Comparison of ENCODE assay signal across 8 cellular contexts in the genomic region with DNA sequence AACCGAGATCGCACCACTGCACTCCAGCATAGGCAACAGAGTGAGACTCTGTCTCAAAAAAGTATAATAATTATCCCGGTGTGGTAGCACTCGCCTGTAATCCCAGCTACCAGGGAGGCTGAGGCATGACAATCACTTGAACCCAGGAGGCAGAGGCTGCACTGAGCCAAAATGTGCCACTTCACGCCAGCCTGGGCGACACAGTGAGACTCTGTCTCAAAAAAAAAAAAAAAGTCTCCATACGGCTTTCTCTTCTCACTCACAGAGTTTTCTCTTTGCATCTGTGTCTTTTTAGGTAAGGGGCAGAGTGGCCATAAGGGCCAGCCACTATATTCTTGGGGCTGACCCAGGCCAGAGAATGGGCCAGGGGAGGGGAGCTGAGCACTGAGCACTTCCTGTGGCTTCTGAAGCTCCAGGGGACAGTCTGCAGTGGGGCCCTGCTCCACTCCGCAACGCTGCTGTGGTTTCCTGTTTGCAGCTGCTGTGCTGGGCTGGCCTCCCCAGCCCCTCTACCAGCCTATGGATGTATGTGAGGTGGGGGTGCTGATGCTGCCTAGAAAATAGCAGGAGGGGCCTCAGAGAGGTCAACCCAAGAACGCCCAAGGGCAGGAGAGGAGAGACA. TPM values are rescaled to one million over a fixed set of nuclear protein-coding genes. Genes with fewer than 3 reads are reported as not detected.
DNase-seq lines count a peak whose midpoint lies in the region; ATAC-seq, FAIRE-seq and TF ChIP-seq lines count a peak whose summit lies in the region.
"Had no signal": no experiment of that assay in that cellular context is flagged by ENCODE, and none has a peak within 500 bp of the region (broad histone marks: within the 10 kb centered on the region; RNA-seq: fewer than 3 reads in every experiment).

No MANE protein-coding gene starts in this region.

- H3K27ac Mint-ChIP-seq in T-cell = peak overlapping the region; percentile 99 to 100
- peak overlapping the region; percentile 43 for H3K27ac Mint-ChIP-seq in stimulated activated naive B cell treated with anti-CD40 and anti-IgM and Interleukin-4, amounts not matched to agents 10 μg/mL and 1 μg/mL and 100 μg/mL, for 72 hours

- no peaks in the 10 kb centered on the region for H3K27me3 Mint-ChIP-seq in T-cell
- H3K27me3 Mint-ChIP-seq in stimulated activated naive B cell treated with anti-CD40 and anti-IgM and Interleukin-4, amounts not matched to agents 10 μg/mL and 1 μg/mL and 100 μg/mL, for 72 hours = no peaks in the 10 kb centered on the region

- no peak overlapping the region for H3K4me2 ChIP-seq in K562 (ENCODE audit: insufficient read depth, low read length)

- CTCF ChIA-PET in HEK293 (lab: Yijun Ruan, JAX) = interaction anchor here (0.6 to 0.9 kb wide), 2 partner anchors 17 to 19 kb away, joined by 3 to 4 read pairs; no protein-coding TSS in a partner anchor
- CTCF ChIA-PET in T-cell (lab: Charles Lee) = interaction anchor here in 1 of 2 donors (1.0 kb wide), 1 partner anchor 16 kb away, joined by 5 read pairs; a partner anchor contains a TSS
- CTCF ChIA-PET in K562 (lab: Yijun Ruan, JAX; ENCODE audit: low intra/inter-chr PET ratio) = no interaction called here

- peaks cover 51 to 61% (median 59%) of the 10 kb centered on the region in 3 donors for H3K4me1 Mint-ChIP-seq in T-cell
- peaks cover 6 to 9% of the 10 kb centered on the region in 2 donors for H3K4me1 Mint-ChIP-seq in stimulated activated naive B cell treated with anti-CD40 and anti-IgM and Interleukin-4, amounts not matched to agents 10 μg/mL and 1 μg/mL and 100 μg/mL, for 72 hours

- no peaks in the 10 kb centered on the region for H4K20me1 ChIP-seq in K562 (replicated peaks; ENCODE audit: control insufficient read depth, insufficient read depth, low read length)

- H3K27me3 ChIP-seq in K562 (ENCODE audit: control insufficient read depth in 2 of 2, insufficient read depth in 2 of 2, low read length in 2 of 2) = no peaks in the 10 kb centered on the region; a peak in 1 of 5 replicates

- TF ChIP-seq EP300 in K562 (IDR thresholded peaks at IDR 0.05; ENCODE audit: low read length) = no peak

- intact Hi-C loops in K562 (cut with micrococcal nuclease) = no loop called here

- POLR2A ChIA-PET in HEK293 (lab: Yijun Ruan, JAX) (interaction anchor here (0.6 kb wide), 1 partner anchor 964 kb away, joined by 3 read pairs; no protein-coding TSS in a partner anchor), T-cell (lab: Charles Lee) (interaction anchor here (0.6 to 0.7 kb wide), 3 partner anchors 16 to 677 kb away, joined by 3 to 10 read pairs (median 8); a partner anchor contains a TSS), K562 (lab: Yijun Ruan, JAX) (no interaction called here)

- in situ Hi-C loops in K562 (cut with MboI) = no loop called here

- no peak for TF ChIP-seq POLR2A in K562 (conservative IDR thresholded peaks at IDR 0.05)

- WGBS in K562 (ENCODE audit: insufficient coverage, low coverage, missing lambda C conversion rate) = 49% methylated on average over 10 of the region's 10 CpGs

- peak; percentile 87 to 97 (median 92) for ATAC-seq in T-cell (replicated peaks in 1 of 4)
- ATAC-seq in K562 = peak; percentile 34; the same call in 1 of the 3 replicates
- ATAC-seq in stimulated activated naive B cell treated with anti-CD40 and anti-IgM and Interleukin-4, amounts not matched to agents 10 μg/mL and 1 μg/mL and 100 μg/mL, for 72 hours (replicated peaks) = peak; percentile 83 to 92

- H3K79me2 ChIP-seq in K562 (ENCODE audit: control insufficient read depth, insufficient read depth, low read length) = no peaks in the 10 kb centered on the region

- TF ChIP-seq CTCF in HEK293 (tag by site-specific recombination; IDR thresholded peaks at IDR 0.05) = no peak
- no peak for TF ChIP-seq CTCF in K562 (IDR thresholded peaks at IDR 0.05 in 2 of 3, conservative IDR thresholded peaks at IDR 0.05 in 1 of 3; ENCODE audit: insufficient read depth in 2 of 3, low read depth in 1 of 3, low read length in 3 of 3)

- BruUV-seq in K562 (replicated peaks; lab: Mats Ljungman, UMichigan) = no TSS peak

- H3K36me3 Mint-ChIP-seq in T-cell = peaks cover 54% of the 10 kb centered on the region
- no peaks in the 10 kb centered on the region for H3K36me3 Mint-ChIP-seq in stimulated activated naive B cell treated with anti-CD40 and anti-IgM and Interleukin-4, amounts not matched to agents 10 μg/mL and 1 μg/mL and 100 μg/mL, for 72 hours

- no peaks in the 10 kb centered on the region for H3K4me1 ChIP-seq in HEK293 (ENCODE audit: control insufficient read depth, insufficient read depth, low read length)
- H3K4me1 ChIP-seq in K562 (replicated peaks in 1 of 2; ENCODE audit: control insufficient read depth in 2 of 2, insufficient read depth in 2 of 2, low read length in 2 of 2) = peaks cover 0 to 3% of the 10 kb centered on the region in 2 experiments; a peak in 1 of 5 replicates

- H3K27ac ChIP-seq in HEK293 (ENCODE audit: extremely low read depth, low read depth, low read length) (no peak overlapping the region), K562 (ENCODE audit: extremely low read depth, low read depth, low read length) (no peak overlapping the region)

- no peak overlapping the region for H2AFZ ChIP-seq in K562 (ENCODE audit: low read depth, low read length)

- TF ChIP-seq RAD21 in K562 (CRISPR knock-in tag; conservative IDR thresholded peaks at IDR 0.05 in 1 of 2, IDR thresholded peaks at IDR 0.05 in 1 of 2) = no peak

- H3K9me3 ChIP-seq in HEK293 (ENCODE audit: control insufficient read depth, insufficient read depth, low read depth, low read length) (no peaks in the 10 kb centered on the region), K562 (replicated peaks; ENCODE audit: control insufficient read depth, insufficient read depth, low read depth, low read length) (no peaks in the 10 kb centered on the region)

- no peak for FAIRE-seq in K562 (lab: Jason Lieb, UNC)

- no peak overlapping the region for H3K4me3 ChIP-seq in HEK293 (ENCODE audit: low read depth, low read length)
- H3K4me3 ChIP-seq in K562 = no peak overlapping the region

- peak overlapping the region in 1 of 2 experiments; percentile 58; a peak in 2 of 4 replicates for H3K9ac ChIP-seq in K562 (ENCODE audit: insufficient read depth in 1 of 2, low read depth in 2 of 2, low read length in 2 of 2)

- H3K9me1 ChIP-seq in K562 (ENCODE audit: control insufficient read depth, insufficient read depth, low read length) = no peaks in the 10 kb centered on the region

- H3K4me3 Mint-ChIP-seq in T-cell = peak overlapping the region; percentile 73 to 84 (median 78)
- H3K4me3 Mint-ChIP-seq in stimulated activated naive B cell treated with anti-CD40 and anti-IgM and Interleukin-4, amounts not matched to agents 10 μg/mL and 1 μg/mL and 100 μg/mL, for 72 hours = no peak overlapping the region

- H3K36me3 ChIP-seq in HEK293 (ENCODE audit: control insufficient read depth in 2 of 2, insufficient read depth in 1 of 2, low read length in 2 of 2) (no peaks in the 10 kb centered on the region), K562 (ENCODE audit: control insufficient read depth, insufficient read depth, low read length) (no peaks in the 10 kb centered on the region)

- DNase-seq in T-cell (peak in 33 of 34 experiments; percentile 8 to 63 (median 42)), K562 (ENCODE audit: extremely low read depth in 1 of 4, low spot score in 3 of 4) (no peak), occipital lobe (lab: John Stamatoyannopoulos, UW) (no peak), medulla oblongata (ENCODE audit: extremely low spot score) (no peak), kidney tubule cell (ENCODE audit: low spot score) (no peak)
- DNase-seq in stimulated activated naive B cell treated with anti-CD40 and anti-IgM and Interleukin-4, amounts not matched to agents 10 μg/mL and 1 μg/mL and 100 μg/mL, for 72 hours = no peak
- DNase-seq: NCI-H1436 had no signal

- no peaks in the 10 kb centered on the region for H3K9me3 Mint-ChIP-seq in T-cell
- no peaks in the 10 kb centered on the region for H3K9me3 Mint-ChIP-seq in stimulated activated naive B cell treated with anti-CD40 and anti-IgM and Interleukin-4, amounts not matched to agents 10 μg/mL and 1 μg/mL and 100 μg/mL, for 72 hours

RNA-seq across cellular contexts. Expression of a gene that starts 16.2 kb away (rescaled TPM):
- total RNA-seq in T-cell (10 to 100 TPM; 26.2 to 46.0 (median 28.8) TPM), K562 (2014; rRNA removed) (not detected in 2 replicates), K562 (2014; rRNA removed; fragmentation: Illumina TruSeq; extraction: Trizol) (not detected in 2 replicates), K562 (2015; rRNA removed; fragmentation: Illumina TruSeq; extraction: Trizol) (0.07 and 0.08 TPM in 2 replicates), K562 (2021) (0.07 and 0.13 TPM in 2 replicates), occipital lobe (not detected)
- 0.21 TPM in 1 of 2 replicates, not detected in the other for total RNA-seq in K562 (2011; cell fraction: chromatin; rRNA removed; ENCODE audit: low replicate concordance)
- not detected in 2 replicates for total RNA-seq in K562 (2011; cell fraction: nucleolus; rRNA removed)
- total RNA-seq in K562 (2011; cell fraction: nucleoplasm; rRNA removed) = not detected in 2 replicates
- polyA plus RNA-seq in K562 (2011; rRNA removed) (not detected in 2 replicates), K562 (2014; fragmentation: Illumina TruSeq; extraction: Trizol) (0.07 TPM in 1 of 2 replicates, not detected in the other), K562 (2014; fragmentation: Nextera tagmentation; extraction: Ambion mirVana) (not detected), K562 (2014; rRNA removed) (not detected in 2 replicates)
- 0.03 and 0.06 TPM in 2 replicates for polyA plus RNA-seq in K562 (2011; cell fraction: cytosol; rRNA removed)
- polyA plus RNA-seq in K562 (2011; cell fraction: nucleus; rRNA removed) = 0.04 TPM in 1 of 2 replicates, not detected in the other
- 0.08 and 0.09 TPM in 2 replicates for polyA plus RNA-seq in K562 (2012)
- 0.06 TPM in 1 of 2 replicates, not detected in the other for polyA minus RNA-seq in K562 (2011; rRNA and poly(A)+ RNA removed)
- polyA minus RNA-seq in K562 (2011; cell fraction: cytosol; rRNA and poly(A)+ RNA removed) = not detected in 2 replicates
- polyA minus RNA-seq in K562 (2011; cell fraction: nucleus; rRNA and poly(A)+ RNA removed) = not detected in 2 replicates

RNA-seq across cellular contexts. Expression of a gene that starts 24.3 kb away (rescaled TPM):
- 10 to 100 TPM; 53.6 to 72.2 (median 59.9) TPM for total RNA-seq in T-cell
- total RNA-seq in K562 (2011; cell fraction: chromatin; rRNA removed; ENCODE audit: low replicate concordance) = 57.8 and 77.5 TPM in 2 replicates
- total RNA-seq in K562 (2011; cell fraction: nucleolus; rRNA removed) = 69.7 and 82.4 TPM in 2 replicates
- total RNA-seq in K562 (2011; cell fraction: nucleoplasm; rRNA removed) = 92.3 and 125 TPM in 2 replicates
- total RNA-seq in K562 (2014; rRNA removed) = 135 and 141 TPM in 2 replicates
- 151 and 169 TPM in 2 replicates for total RNA-seq in K562 (2014; rRNA removed; fragmentation: Illumina TruSeq; extraction: Trizol)
- 112 and 119 TPM in 2 replicates for total RNA-seq in K562 (2015; rRNA removed; fragmentation: Illumina TruSeq; extraction: Trizol)
- total RNA-seq in K562 (2021) = 134 and 144 TPM in 2 replicates
- 155 and 198 TPM in 2 replicates for polyA plus RNA-seq in K562 (2011; rRNA removed)
- 141 and 162 TPM in 2 replicates for polyA plus RNA-seq in K562 (2011; cell fraction: cytosol; rRNA removed)
- 76.1 and 88.4 TPM in 2 replicates for polyA plus RNA-seq in K562 (2011; cell fraction: nucleus; rRNA removed)
- polyA plus RNA-seq in K562 (2012) = 131 and 132 TPM in 2 replicates
- 103 and 118 TPM in 2 replicates for polyA plus RNA-seq in K562 (2014; fragmentation: Illumina TruSeq; extraction: Trizol)
- 10 to 100 TPM; 26.5 to 41.9 TPM for polyA plus RNA-seq in K562 (2014; fragmentation: Nextera tagmentation; extraction: Ambion mirVana)
- 160 and 170 TPM in 2 replicates for polyA plus RNA-seq in K562 (2014; rRNA removed)
- polyA minus RNA-seq in K562 (2011; rRNA and poly(A)+ RNA removed) = 74.3 and 86.9 TPM in 2 replicates
- polyA minus RNA-seq in K562 (2011; cell fraction: cytosol; rRNA and poly(A)+ RNA removed) = 42.4 and 44.9 TPM in 2 replicates
- polyA minus RNA-seq in K562 (2011; cell fraction: nucleus; rRNA and poly(A)+ RNA removed) = 10.0 and 15.3 TPM in 2 replicates
- total RNA-seq in occipital lobe = 25.0 TPM

RNA-seq across cellular contexts. Expression of a gene that starts 56.4 kb away (rescaled TPM):
- total RNA-seq in T-cell = 10 to 100 TPM; 31.2 to 39.7 (median 35.6) TPM
- 16.8 and 24.0 TPM in 2 replicates for total RNA-seq in K562 (2011; cell fraction: chromatin; rRNA removed; ENCODE audit: low replicate concordance)
- total RNA-seq in K562 (2011; cell fraction: nucleolus; rRNA removed) = 16.2 and 17.7 TPM in 2 replicates
- 17.2 and 17.8 TPM in 2 replicates for total RNA-seq in K562 (2011; cell fraction: nucleoplasm; rRNA removed)
- total RNA-seq in K562 (2014; rRNA removed) = 12.9 and 17.1 TPM in 2 replicates
- 13.1 and 13.4 TPM in 2 replicates for total RNA-seq in K562 (2014; rRNA removed; fragmentation: Illumina TruSeq; extraction: Trizol)
- 13.6 and 14.5 TPM in 2 replicates for total RNA-seq in K562 (2015; rRNA removed; fragmentation: Illumina TruSeq; extraction: Trizol)
- total RNA-seq in K562 (2021) = 22.5 and 27.8 TPM in 2 replicates
- polyA plus RNA-seq in K562 (2011; rRNA removed) = 15.5 and 17.5 TPM in 2 replicates
- 18.5 and 31.2 TPM in 2 replicates for polyA plus RNA-seq in K562 (2011; cell fraction: cytosol; rRNA removed)
- polyA plus RNA-seq in K562 (2011; cell fraction: nucleus; rRNA removed) = 8.7 and 10.9 TPM in 2 replicates
- polyA plus RNA-seq in K562 (2012) = 7.4 and 8.6 TPM in 2 replicates
- 19.5 and 23.7 TPM in 2 replicates for polyA plus RNA-seq in K562 (2014; fragmentation: Illumina TruSeq; extraction: Trizol)
- polyA plus RNA-seq in K562 (2014; fragmentation: Nextera tagmentation; extraction: Ambion mirVana) = 10 to 100 TPM in 1 of 2 experiments, 1 to 10 TPM in 1; 6.8 to 15.7 TPM
- polyA plus RNA-seq in K562 (2014; rRNA removed) = 18.4 and 20.7 TPM in 2 replicates
- polyA minus RNA-seq in K562 (2011; rRNA and poly(A)+ RNA removed) = 12.1 and 14.6 TPM in 2 replicates
- polyA minus RNA-seq in K562 (2011; cell fraction: cytosol; rRNA and poly(A)+ RNA removed) = 11.8 and 12.9 TPM in 2 replicates
- 3.2 and 5.0 TPM in 2 replicates for polyA minus RNA-seq in K562 (2011; cell fraction: nucleus; rRNA and poly(A)+ RNA removed)
- 11.5 TPM for total RNA-seq in occipital lobe

Comparison
In these comparisons a context has a peak if more than half of its experiments do, and no peak if none do; other contexts are left out.
1. ATAC-seq: peak in every context shown above with its lines; median percentile 92 in T-cell; 88 in stimulated activated naive B cell treated with anti-CD40 and anti-IgM and Interleukin-4, amounts not matched to agents 10 μg/mL and 1 μg/mL and 100 μg/mL, for 72 hours; 34 in K562.
2. DNase-seq: peak in T-cell (33 of 34); none in K562 (0 of 4), stimulated activated naive B cell treated with anti-CD40 and anti-IgM and Interleukin-4, amounts not matched to agents 10 μg/mL and 1 μg/mL and 100 μg/mL, for 72 hours (single experiment), occipital lobe (single experiment), medulla oblongata (single experiment) and kidney tubule cell (single experiment).
3. H3K4me3 Mint-ChIP-seq: peak in T-cell (3 of 3); none in stimulated activated naive B cell treated with anti-CD40 and anti-IgM and Interleukin-4, amounts not matched to agents 10 μg/mL and 1 μg/mL and 100 μg/mL, for 72 hours (0 of 2).
4. RNA of a gene that starts 16.2 kb away (total RNA-seq): 26.2 to 46.0 TPM in T-cell; 0.07 to 0.21 TPM in K562 and not detected in occipital lobe (single experiment); every median in the first group is over 10 times any median in the second.